21 cellular contexts compared by ENCODE assay signal in the genomic region with DNA sequence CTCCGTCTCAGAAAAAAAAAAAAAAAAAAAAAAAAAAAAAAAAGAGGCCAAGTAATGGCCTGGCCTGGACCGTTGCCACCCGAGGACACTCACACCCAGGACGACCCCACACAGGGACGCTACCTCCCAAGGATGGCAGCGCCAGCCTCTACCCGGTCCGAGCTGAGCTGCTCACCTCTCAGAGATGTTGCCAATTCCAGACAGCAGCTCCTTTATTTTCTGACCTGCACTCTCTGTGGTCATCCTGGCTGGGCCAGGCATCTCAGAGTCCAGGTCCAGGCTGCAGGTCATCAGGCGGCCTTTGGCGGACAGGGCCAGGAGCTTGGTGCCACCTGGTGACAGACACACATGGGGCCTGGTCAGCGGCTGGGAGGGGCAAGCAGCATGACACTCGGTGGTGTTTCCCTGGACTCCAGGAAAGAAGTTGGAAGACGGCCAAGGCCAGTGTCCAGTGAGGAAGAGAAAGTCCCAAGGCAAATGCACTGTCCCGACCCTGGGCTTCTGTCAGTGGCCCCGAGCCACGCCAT. TPM values are rescaled to one million over a fixed set of nuclear protein-coding genes. Genes with fewer than 3 reads are reported as not detected.
DNase-seq lines count a peak whose midpoint lies in the region; ATAC-seq, FAIRE-seq and TF ChIP-seq lines count a peak whose summit lies in the region.
"Had no signal": no experiment of that assay in that cellular context is flagged by ENCODE, and none has a peak within 500 bp of the region (broad histone marks: within the 10 kb centered on the region; RNA-seq: fewer than 3 reads in every experiment).

No MANE protein-coding gene starts in this region.

- H3K4me3 ChIP-seq in right cardiac atrium (ENCODE audit: low read length) (no peak overlapping the region), pancreas (no peak overlapping the region)

- no peak for TF ChIP-seq CTCF in pancreas (IDR thresholded peaks at IDR 0.05)

- H3K4me1 Mint-ChIP-seq in activated naive CD8-positive, alpha-beta T cell (ENCODE audit: low read depth) = peaks cover 21% of the 10 kb centered on the region
- peaks cover 25% of the 10 kb centered on the region for H3K4me1 Mint-ChIP-seq in activated naive CD8-positive, alpha-beta T cell treated with anti-CD3 and anti-CD28 coated beads for 36 hours
- H3K4me1 Mint-ChIP-seq in T-helper 17 cell = peaks cover 20% of the 10 kb centered on the region

- DNase-seq in activated naive CD8-positive, alpha-beta T cell treated with anti-CD3 and anti-CD28 coated beads for 36 hours = no peak
- DNase-seq in T-helper 17 cell = no peak
- DNase-seq in right cardiac atrium = peak in 2 of 3 donors; percentile 51 to 53
- peak in 5 of 6 donors; percentile 38 to 77 (median 61) for DNase-seq in pancreas
- no peak for DNase-seq in activated CD4-positive, CD25-positive, alpha-beta regulatory T cell treated with anti-CD3 and anti-CD28 coated beads, Interleukin-2, amount 50 U/mL, for 72 hours
- DNase-seq in central memory CD4-positive, alpha-beta T cell = no peak
- DNase-seq: activated CD4-positive, CD25-positive, alpha-beta regulatory T cell; activated effector memory CD4-positive, alpha-beta T cell treated with anti-CD3 and anti-CD28 coated beads, Interleukin-2, amount 50 U/mL, for 16 hours; aorta; cortex of kidney; DMS53; foreskin keratinocyte; NCI-H1694 treated with DMSO at 0.1 percent for 48 hours; NCI-H446; NK-92 treated with Interleukin-12 subunit alpha and Interleukin-12 subunit beta, amount 100 ng/mL, for 24 hours; SHP77; stimulated activated CD4-positive, alpha-beta T cell treated with anti-CD3 and anti-CD28 coated beads, Interleukin-2, amount 100 ng/mL, for 24 hours had no signal

- no peak for FAIRE-seq in pancreas (lab: Jason Lieb, UNC)

- no peaks in the 10 kb centered on the region for H3K9me3 Mint-ChIP-seq in activated naive CD8-positive, alpha-beta T cell (ENCODE audit: low read depth)
- no peaks in the 10 kb centered on the region for H3K9me3 Mint-ChIP-seq in activated naive CD8-positive, alpha-beta T cell treated with anti-CD3 and anti-CD28 coated beads for 36 hours

- H3K27me3 ChIP-seq in right cardiac atrium (ENCODE audit: control insufficient read depth, insufficient read depth) (no peaks in the 10 kb centered on the region), pancreas (no peaks in the 10 kb centered on the region)
- H3K27me3 ChIP-seq: foreskin keratinocyte had no signal

- intact Hi-C loops in right cardiac atrium (cut with DNase I) (no loop called here), pancreas (cut with DNase I) (no loop called here)

- H3K4me3 Mint-ChIP-seq in activated naive CD8-positive, alpha-beta T cell = peak overlapping the region; percentile 90
- H3K4me3 Mint-ChIP-seq in activated naive CD8-positive, alpha-beta T cell treated with anti-CD3 and anti-CD28 coated beads for 36 hours = no peak overlapping the region
- no peak overlapping the region for H3K4me3 Mint-ChIP-seq in T-helper 17 cell

- 79% methylated on average over 16 of the region's 16 CpGs for WGBS in right cardiac atrium
- WGBS in pancreas, 2 donors = 81 to 83% methylated on average over 14 to 16 of the region's 16 CpGs

- no peak for ATAC-seq in T-helper 17 cell
- ATAC-seq in right cardiac atrium = no peak
- ATAC-seq in pancreas = no peak
- no peak for ATAC-seq in HG03342 (IDR thresholded peaks at IDR 0.05; ENCODE audit: unreplicated experiment)
- ATAC-seq: foreskin keratinocyte had no signal

- peaks cover 0 to 24% (median 7%) of the 10 kb centered on the region in 3 donors for H3K36me3 ChIP-seq in pancreas

- H3K4me1 ChIP-seq in right cardiac atrium (ENCODE audit: control insufficient read depth, insufficient read depth, low read length) = peaks cover 7% of the 10 kb centered on the region
- H3K4me1 ChIP-seq in pancreas = peaks cover 0 to 12% (median 6%) of the 10 kb centered on the region in 3 donors

- H3K27ac Mint-ChIP-seq in activated naive CD8-positive, alpha-beta T cell = no peak overlapping the region
- no peak overlapping the region for H3K27ac Mint-ChIP-seq in activated naive CD8-positive, alpha-beta T cell treated with anti-CD3 and anti-CD28 coated beads for 36 hours
- H3K27ac Mint-ChIP-seq in T-helper 17 cell = peak overlapping the region; percentile 75

- H3K36me3 Mint-ChIP-seq in activated naive CD8-positive, alpha-beta T cell = no peaks in the 10 kb centered on the region
- peaks cover 23% of the 10 kb centered on the region for H3K36me3 Mint-ChIP-seq in activated naive CD8-positive, alpha-beta T cell treated with anti-CD3 and anti-CD28 coated beads for 36 hours
- H3K36me3 Mint-ChIP-seq in T-helper 17 cell (ENCODE audit: low read depth) = no peaks in the 10 kb centered on the region

- no peaks in the 10 kb centered on the region for H3K27me3 Mint-ChIP-seq in activated naive CD8-positive, alpha-beta T cell
- no peaks in the 10 kb centered on the region for H3K27me3 Mint-ChIP-seq in activated naive CD8-positive, alpha-beta T cell treated with anti-CD3 and anti-CD28 coated beads for 36 hours
- no peaks in the 10 kb centered on the region for H3K27me3 Mint-ChIP-seq in T-helper 17 cell

- no peak overlapping the region for H3K27ac ChIP-seq in right cardiac atrium (ENCODE audit: low read length)
- no peak overlapping the region for H3K27ac ChIP-seq in pancreas
- H3K27ac ChIP-seq: C4-2B, epithelial cell of prostate, foreskin keratinocyte had no signal

- H3K9me3 ChIP-seq in T-helper 17 cell (ENCODE audit: control insufficient read depth, low read length, poor library complexity, severe bottlenecking) = no peaks in the 10 kb centered on the region
- H3K9me3 ChIP-seq in right cardiac atrium (ENCODE audit: control insufficient read depth, low read length) = no peaks in the 10 kb centered on the region
- no peaks in the 10 kb centered on the region for H3K9me3 ChIP-seq in pancreas

RNA-seq across cellular contexts. Expression of gene FAAP100, which starts 3.1 kb away (rescaled TPM):
- 10 to 100 TPM; 48.1 to 51.1 TPM for total RNA-seq in activated naive CD8-positive, alpha-beta T cell treated with anti-CD3 and anti-CD28 coated beads for 36 hours
- total RNA-seq in T-helper 17 cell = 10 to 100 TPM; 25.2 to 30.6 TPM
- total RNA-seq in right cardiac atrium = 10 to 100 TPM; 12.0 to 15.3 (median 13.5) TPM
- 13.0 TPM for polyA plus RNA-seq in right cardiac atrium
- total RNA-seq in pancreas = 10 to 100 TPM in 5 of 6 donors, 1 to 10 TPM in 1; 9.4 to 17.5 (median 12.2) TPM
- 10 to 100 TPM; 40.0 to 66.0 TPM for polyA plus RNA-seq in pancreas

RNA-seq across cellular contexts. Expression of gene FSCN2, which starts 20.9 kb away (rescaled TPM):
- total RNA-seq in activated naive CD8-positive, alpha-beta T cell treated with anti-CD3 and anti-CD28 coated beads for 36 hours = under 1 TPM; 0.29 to 0.36 TPM
- total RNA-seq in T-helper 17 cell (under 1 TPM; 0.65 to 0.72 TPM), right cardiac atrium (under 1 TPM; 0.45 to 0.63 (median 0.53) TPM), pancreas (10 to 100 TPM in 4 of 6 donors, 1 to 10 TPM in 2; 7.9 to 11.9 (median 10.7) TPM)
- polyA plus RNA-seq in right cardiac atrium (0.48 TPM), pancreas (10 to 100 TPM in 1 of 2 donors, 1 to 10 TPM in 1; 2.5 to 15.3 TPM)
- total RNA-seq: foreskin keratinocyte had no signal
- polyA plus RNA-seq: foreskin keratinocyte had no signal

RNA-seq across cellular contexts. Expression of gene ACTG1, which starts 36.5 kb away (rescaled TPM):
- total RNA-seq in activated naive CD8-positive, alpha-beta T cell treated with anti-CD3 and anti-CD28 coated beads for 36 hours = 1,000 to 10,000 TPM; 4,989 to 4,998 TPM
- total RNA-seq in T-helper 17 cell (1,000 to 10,000 TPM; 1,202 to 1,502 TPM), right cardiac atrium (100 to 1,000 TPM; 347 to 772 (median 510) TPM), pancreas (1,000 to 10,000 TPM; 1,458 to 2,872 (median 2,024) TPM)
- polyA plus RNA-seq in right cardiac atrium (410 TPM), pancreas (1,000 to 10,000 TPM in 1 of 2 donors, 100 to 1,000 TPM in 1; 889 to 1,003 TPM)

Comparison
In these comparisons a context has a peak if more than half of its experiments do, and no peak if none do; other contexts are left out.
1. DNase-seq: peak in right cardiac atrium (2 of 3) and pancreas (5 of 6); none in activated naive CD8-positive, alpha-beta T cell treated with anti-CD3 and anti-CD28 coated beads for 36 hours (single experiment), T-helper 17 cell (0 of 3), activated CD4-positive, CD25-positive, alpha-beta regulatory T cell treated with anti-CD3 and anti-CD28 coated beads, Interleukin-2, amount 50 U/mL, for 72 hours (single experiment) and central memory CD4-positive, alpha-beta T cell (single experiment).
2. RNA of gene FSCN2, which starts 20.9 kb away (total RNA-seq): 7.9 to 11.9 TPM in pancreas; 0.65 to 0.72 TPM in T-helper 17 cell, 0.45 to 0.63 TPM in right cardiac atrium and 0.29 to 0.36 TPM in activated naive CD8-positive, alpha-beta T cell treated with anti-CD3 and anti-CD28 coated beads for 36 hours; every median in the first group is over 4 times any median in the second.